In the genomic region with DNA sequence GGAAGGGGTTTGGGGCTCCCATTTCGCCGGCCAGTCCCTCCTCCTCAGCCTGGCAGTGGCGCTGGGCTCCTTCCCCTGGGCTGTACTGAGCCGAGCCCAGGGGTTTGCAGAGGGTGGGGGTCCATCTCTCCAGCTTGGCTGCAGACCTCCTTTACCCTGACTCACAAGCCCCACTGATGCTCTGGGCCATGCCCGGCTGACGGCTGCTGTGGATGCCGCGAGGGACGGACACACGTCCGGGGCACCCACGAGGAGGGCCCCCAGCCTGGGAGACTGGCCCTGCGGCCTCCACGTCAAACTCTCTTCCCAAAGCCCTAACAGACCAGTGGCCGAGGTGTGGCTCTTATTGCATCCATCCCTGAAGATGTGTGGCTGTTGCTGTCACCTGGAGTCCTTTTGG, we compare ENCODE assay signal across 16 cellular contexts. TPM values are rescaled to one million over a fixed set of nuclear protein-coding genes. Genes with fewer than 3 reads are reported as not detected.
"Had no signal": no experiment of that assay in that cellular context is flagged by ENCODE, and none has a peak within 500 bp of the region (broad histone marks: within the 10 kb centered on the region; RNA-seq: fewer than 3 reads in every experiment).

No MANE protein-coding gene starts in this region.

- H3K9ac ChIP-seq: neural progenitor cell, parathyroid adenoma had no signal

- H3K79me2 ChIP-seq: parathyroid adenoma had no signal

- H3K9me3 ChIP-seq: breast epithelium, lower lobe of right lung, testis had no signal

- H3K27me3 ChIP-seq: breast epithelium, dorsolateral prefrontal cortex, neural progenitor cell, testis had no signal

- H3K4me3 ChIP-seq: breast epithelium, dorsolateral prefrontal cortex, lower lobe of right lung, neural progenitor cell, testis had no signal

- H3K27ac ChIP-seq: lower lobe of right lung, neural progenitor cell, parathyroid adenoma had no signal

- H2AFZ ChIP-seq: neural progenitor cell, parathyroid adenoma had no signal

- ATAC-seq: activated CD8-positive, alpha-beta T cell treated with anti-CD3 and anti-CD28 coated beads, Interleukin-2, amount 10 ng/mL, durations not matched to agents 7 days and 5 days had no signal

- FAIRE-seq: small intestine had no signal

- H3K4me2 ChIP-seq: neural progenitor cell had no signal

- H3K4me1 ChIP-seq: breast epithelium, neural progenitor cell had no signal

- DNase-seq: activated CD4-positive, alpha-beta T cell treated with anti-CD3 and anti-CD28 coated beads, Interleukin-2, amount 10 ng/mL, durations not matched to agents 24 days and 14 days; activated CD4-positive, CD25-positive, alpha-beta regulatory T cell; activated CD8-positive, alpha-beta T cell treated with anti-CD3 and anti-CD28 coated beads, Interleukin-2, amount 10 ng/mL, durations not matched to agents 7 days and 5 days; activated naive CD8-positive, alpha-beta T cell treated with anti-CD3 and anti-CD28 coated beads for 36 hours; endodermal cell; immature natural killer cell; lower lobe of right lung; small intestine; stimulated activated CD4-positive, alpha-beta T cell treated with anti-CD3 and anti-CD28 coated beads, Interleukin-4, amount 100 ng/mL, for 4 hours; stimulated activated CD8-positive, alpha-beta memory T cell treated with anti-CD3 and anti-CD28 coated beads, Interleukin-4, amount 100 ng/mL, for 48 hours had no signal

- H3K36me3 ChIP-seq: breast epithelium, neural progenitor cell had no signal

RNA-seq across cellular contexts. Expression of gene CSDC2, which starts 14.7 kb away (rescaled TPM):
- total RNA-seq: activated CD4-positive, alpha-beta T cell treated with anti-CD3 and anti-CD28 coated beads, Interleukin-2, amount 10 ng/mL, durations not matched to agents 24 days and 14 days; activated CD8-positive, alpha-beta T cell treated with anti-CD3 and anti-CD28 coated beads, Interleukin-2, amount 10 ng/mL, durations not matched to agents 7 days and 5 days; activated naive CD8-positive, alpha-beta T cell treated with anti-CD3 and anti-CD28 coated beads for 36 hours; SK-MEL-5 had no signal
- polyA plus RNA-seq: immature natural killer cell had no signal
